In the genomic region with DNA sequence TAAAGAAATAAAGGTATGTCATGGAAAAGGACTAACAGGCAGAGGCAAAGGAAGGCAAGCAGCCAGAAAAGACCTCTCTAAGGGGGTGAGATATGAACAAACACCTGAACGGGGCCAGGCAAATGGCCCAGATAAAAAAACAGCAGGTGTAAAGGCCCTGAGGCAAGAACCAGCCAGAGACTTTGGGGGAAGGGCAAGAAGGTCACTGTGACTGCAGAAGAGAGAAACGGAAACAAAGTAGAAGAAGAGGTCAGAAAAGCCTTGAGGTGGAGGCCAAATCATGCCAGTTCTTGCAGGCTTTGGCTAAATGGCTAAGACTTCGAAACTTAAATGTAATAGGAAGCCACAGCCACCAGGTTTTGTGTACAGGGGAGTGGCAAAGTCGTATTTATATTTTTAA, we compare ENCODE assay signal across 30 cellular contexts.
"Had no signal": no experiment of that assay in that cellular context is flagged by ENCODE, and none has a peak within 500 bp of the region (broad histone marks: within the 10 kb centered on the region; RNA-seq: fewer than 3 reads in every experiment).

No MANE protein-coding gene starts in this region.

- DNase-seq: Karpas-422, NCI-H1048, NCI-H1092 treated with DMSO at 0.1 percent for 48 hours, NCI-H1105 treated with DMSO at 0.1 percent for 48 hours, NCI-H1436, NCI-H146, NCI-H1694, NCI-H187, NCI-H1930, NCI-H2029 treated with DMSO at 0.1 percent for 48 hours, NCI-H2081 treated with DMSO at 0.1 percent for 48 hours, NCI-H2107, NCI-H2171, NCI-H226, NCI-H446 treated with DMSO at 0.1 percent for 48 hours, NCI-H510A, NCI-H526, NCI-H69, NCI-H748 treated with DMSO at 0.1 percent for 48 hours, NCI-H82, PC-9, SHP77, SIG-M5, SJCRH30, T-cell had no signal

- H3K4me2 ChIP-seq: PC-9 had no signal

- H3K9me3 ChIP-seq: SJCRH30 had no signal

- H2AFZ ChIP-seq: PC-9 had no signal

- H3K36me3 ChIP-seq: SJCRH30 had no signal

- H3K27ac ChIP-seq: PC-9, RWPE1, SJCRH30, SK-N-MC had no signal

- H3K4me1 ChIP-seq: SJCRH30 had no signal

- ATAC-seq: Panc1, Right ventricle myocardium inferior, SK-N-SH treated with all-trans-retinoic acid at 6 μM for 48 hours, T-cell had no signal

- H3K27me3 ChIP-seq: SJCRH30 had no signal

- H3K4me3 ChIP-seq: PC-9, SJCRH30, SK-N-MC had no signal
